Comparison of ENCODE assay signal across 1 cellular context in the genomic region with DNA sequence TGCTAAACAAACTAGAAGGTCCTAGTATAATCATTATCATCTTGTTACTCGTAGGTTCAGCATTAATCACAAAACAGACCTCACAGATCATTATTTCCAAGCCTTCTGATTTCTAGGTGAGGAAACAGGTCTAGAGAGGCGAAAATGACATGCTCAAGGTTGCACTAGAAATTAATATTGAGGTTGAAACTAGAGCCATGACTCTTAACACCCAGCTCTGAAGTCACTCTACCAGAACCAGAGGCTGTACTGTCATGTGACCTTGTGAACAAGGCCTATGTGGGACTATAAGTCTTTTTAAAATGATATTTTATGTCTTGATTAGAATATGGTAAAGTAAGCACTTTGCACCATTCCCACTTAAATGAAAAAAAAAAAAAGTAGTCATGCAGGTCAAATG.
TF ChIP-seq lines count a peak whose summit lies in the region.

No MANE protein-coding gene starts in this region.

TF ChIP-seq in GM23338, 12 proteins besides CTCF, POLR2A, EP300 and RAD21 (continued from another document):
- TF ChIP-seq, protein P1, sequence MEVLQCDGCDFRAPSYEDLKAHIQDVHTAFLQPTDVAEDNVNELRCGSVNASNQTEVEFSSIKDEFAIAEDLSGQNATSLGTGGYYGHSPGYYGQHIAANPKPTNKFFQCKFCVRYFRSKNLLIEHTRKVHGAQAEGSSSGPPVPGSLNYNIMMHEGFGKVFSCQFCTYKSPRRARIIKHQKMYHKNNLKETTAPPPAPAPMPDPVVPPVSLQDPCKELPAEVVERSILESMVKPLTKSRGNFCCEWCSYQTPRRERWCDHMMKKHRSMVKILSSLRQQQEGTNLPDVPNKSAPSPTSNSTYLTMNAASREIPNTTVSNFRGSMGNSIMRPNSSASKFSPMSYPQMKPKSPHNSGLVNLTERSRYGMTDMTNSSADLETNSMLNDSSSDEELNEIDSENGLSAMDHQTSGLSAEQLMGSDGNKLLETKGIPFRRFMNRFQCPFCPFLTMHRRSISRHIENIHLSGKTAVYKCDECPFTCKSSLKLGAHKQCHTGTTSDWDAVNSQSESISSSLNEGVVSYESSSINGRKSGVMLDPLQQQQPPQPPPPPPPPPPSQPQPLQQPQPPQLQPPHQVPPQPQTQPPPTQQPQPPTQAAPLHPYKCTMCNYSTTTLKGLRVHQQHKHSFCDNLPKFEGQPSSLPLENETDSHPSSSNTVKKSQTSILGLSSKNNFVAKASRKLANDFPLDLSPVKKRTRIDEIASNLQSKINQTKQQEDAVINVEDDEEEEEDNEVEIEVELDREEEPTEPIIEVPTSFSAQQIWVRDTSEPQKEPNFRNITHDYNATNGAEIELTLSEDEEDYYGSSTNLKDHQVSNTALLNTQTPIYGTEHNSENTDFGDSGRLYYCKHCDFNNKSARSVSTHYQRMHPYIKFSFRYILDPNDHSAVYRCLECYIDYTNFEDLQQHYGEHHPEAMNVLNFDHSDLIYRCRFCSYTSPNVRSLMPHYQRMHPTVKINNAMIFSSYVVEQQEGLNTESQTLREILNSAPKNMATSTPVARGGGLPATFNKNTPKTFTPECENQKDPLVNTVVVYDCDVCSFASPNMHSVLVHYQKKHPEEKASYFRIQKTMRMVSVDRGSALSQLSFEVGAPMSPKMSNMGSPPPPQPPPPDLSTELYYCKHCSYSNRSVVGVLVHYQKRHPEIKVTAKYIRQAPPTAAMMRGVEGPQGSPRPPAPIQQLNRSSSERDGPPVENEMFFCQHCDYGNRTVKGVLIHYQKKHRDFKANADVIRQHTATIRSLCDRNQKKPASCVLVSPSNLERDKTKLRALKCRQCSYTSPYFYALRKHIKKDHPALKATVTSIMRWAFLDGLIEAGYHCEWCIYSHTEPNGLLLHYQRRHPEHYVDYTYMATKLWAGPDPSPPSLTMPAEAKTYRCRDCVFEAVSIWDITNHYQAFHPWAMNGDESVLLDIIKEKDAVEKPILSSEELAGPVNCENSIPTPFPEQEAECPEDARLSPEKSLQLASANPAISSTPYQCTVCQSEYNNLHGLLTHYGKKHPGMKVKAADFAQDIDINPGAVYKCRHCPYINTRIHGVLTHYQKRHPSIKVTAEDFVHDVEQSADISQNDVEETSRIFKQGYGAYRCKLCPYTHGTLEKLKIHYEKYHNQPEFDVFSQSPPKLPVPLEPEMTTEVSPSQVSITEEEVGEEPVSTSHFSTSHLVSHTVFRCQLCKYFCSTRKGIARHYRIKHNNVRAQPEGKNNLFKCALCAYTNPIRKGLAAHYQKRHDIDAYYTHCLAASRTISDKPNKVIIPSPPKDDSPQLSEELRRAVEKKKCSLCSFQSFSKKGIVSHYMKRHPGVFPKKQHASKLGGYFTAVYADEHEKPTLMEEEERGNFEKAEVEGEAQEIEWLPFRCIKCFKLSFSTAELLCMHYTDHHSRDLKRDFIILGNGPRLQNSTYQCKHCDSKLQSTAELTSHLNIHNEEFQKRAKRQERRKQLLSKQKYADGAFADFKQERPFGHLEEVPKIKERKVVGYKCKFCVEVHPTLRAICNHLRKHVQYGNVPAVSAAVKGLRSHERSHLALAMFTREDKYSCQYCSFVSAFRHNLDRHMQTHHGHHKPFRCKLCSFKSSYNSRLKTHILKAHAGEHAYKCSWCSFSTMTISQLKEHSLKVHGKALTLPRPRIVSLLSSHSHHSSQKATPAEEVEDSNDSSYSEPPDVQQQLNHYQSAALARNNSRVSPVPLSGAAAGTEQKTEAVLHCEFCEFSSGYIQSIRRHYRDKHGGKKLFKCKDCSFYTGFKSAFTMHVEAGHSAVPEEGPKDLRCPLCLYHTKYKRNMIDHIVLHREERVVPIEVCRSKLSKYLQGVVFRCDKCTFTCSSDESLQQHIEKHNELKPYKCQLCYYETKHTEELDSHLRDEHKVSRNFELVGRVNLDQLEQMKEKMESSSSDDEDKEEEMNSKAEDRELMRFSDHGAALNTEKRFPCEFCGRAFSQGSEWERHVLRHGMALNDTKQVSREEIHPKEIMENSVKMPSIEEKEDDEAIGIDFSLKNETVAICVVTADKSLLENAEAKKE (CRISPR knock-in tag; IDR thresholded peaks at IDR 0.05): no peak
- TF ChIP-seq EZH2phosphoT487 (IDR thresholded peaks at IDR 0.05; ENCODE audit: unreplicated experiment): no peak
- no peak for TF ChIP-seq CREB1 (CRISPR knock-in tag; IDR thresholded peaks at IDR 0.05; ENCODE audit: low read depth)
- TF ChIP-seq NANOG (IDR thresholded peaks at IDR 0.05; ENCODE audit: borderline replicate concordance): no peak
- TF ChIP-seq, protein P2, sequence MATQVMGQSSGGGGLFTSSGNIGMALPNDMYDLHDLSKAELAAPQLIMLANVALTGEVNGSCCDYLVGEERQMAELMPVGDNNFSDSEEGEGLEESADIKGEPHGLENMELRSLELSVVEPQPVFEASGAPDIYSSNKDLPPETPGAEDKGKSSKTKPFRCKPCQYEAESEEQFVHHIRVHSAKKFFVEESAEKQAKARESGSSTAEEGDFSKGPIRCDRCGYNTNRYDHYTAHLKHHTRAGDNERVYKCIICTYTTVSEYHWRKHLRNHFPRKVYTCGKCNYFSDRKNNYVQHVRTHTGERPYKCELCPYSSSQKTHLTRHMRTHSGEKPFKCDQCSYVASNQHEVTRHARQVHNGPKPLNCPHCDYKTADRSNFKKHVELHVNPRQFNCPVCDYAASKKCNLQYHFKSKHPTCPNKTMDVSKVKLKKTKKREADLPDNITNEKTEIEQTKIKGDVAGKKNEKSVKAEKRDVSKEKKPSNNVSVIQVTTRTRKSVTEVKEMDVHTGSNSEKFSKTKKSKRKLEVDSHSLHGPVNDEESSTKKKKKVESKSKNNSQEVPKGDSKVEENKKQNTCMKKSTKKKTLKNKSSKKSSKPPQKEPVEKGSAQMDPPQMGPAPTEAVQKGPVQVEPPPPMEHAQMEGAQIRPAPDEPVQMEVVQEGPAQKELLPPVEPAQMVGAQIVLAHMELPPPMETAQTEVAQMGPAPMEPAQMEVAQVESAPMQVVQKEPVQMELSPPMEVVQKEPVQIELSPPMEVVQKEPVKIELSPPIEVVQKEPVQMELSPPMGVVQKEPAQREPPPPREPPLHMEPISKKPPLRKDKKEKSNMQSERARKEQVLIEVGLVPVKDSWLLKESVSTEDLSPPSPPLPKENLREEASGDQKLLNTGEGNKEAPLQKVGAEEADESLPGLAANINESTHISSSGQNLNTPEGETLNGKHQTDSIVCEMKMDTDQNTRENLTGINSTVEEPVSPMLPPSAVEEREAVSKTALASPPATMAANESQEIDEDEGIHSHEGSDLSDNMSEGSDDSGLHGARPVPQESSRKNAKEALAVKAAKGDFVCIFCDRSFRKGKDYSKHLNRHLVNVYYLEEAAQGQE (IDR thresholded peaks at IDR 0.05; ENCODE audit: unreplicated experiment): no peak
- no peak for TF ChIP-seq EZH2 (IDR thresholded peaks at IDR 0.05; ENCODE audit: low read depth, unreplicated experiment)
- no peak for TF ChIP-seq POLR2AphosphoS5 (IDR thresholded peaks at IDR 0.05; ENCODE audit: low read depth)
- no peak for TF ChIP-seq STAT1 (IDR thresholded peaks at IDR 0.05; ENCODE audit: unreplicated experiment)
- TF ChIP-seq ZNF114 (CRISPR knock-in tag; IDR thresholded peaks at IDR 0.05): no peak
